ENCODE assay signal across 1 cellular context in genomic region chr11:9759519-9760179, GRCh38.
TF ChIP-seq lines count a peak whose summit lies in the region.

No MANE protein-coding gene starts in this region.

TF ChIP-seq in HEK293, 187 proteins besides CTCF, POLR2A, EP300 and RAD21 (continued from another document and continues in another):
- TF ChIP-seq ZNF280C (tag by site-specific recombination; IDR thresholded peaks at IDR 0.05) (no peak), EGR2 (tag by site-specific recombination; IDR thresholded peaks at IDR 0.05; ENCODE audit: low read depth) (peak; percentile 65; the same call in 1 of the 2 replicates), ZNF362 (tag by site-specific recombination; IDR thresholded peaks at IDR 0.05) (no peak; the same call in 1 of the 2 replicates), ZNF701 (tag by site-specific recombination; IDR thresholded peaks at IDR 0.05) (peak; percentile 3; the same call in 1 of the 2 replicates), ZBTB10 (tag by site-specific recombination; IDR thresholded peaks at IDR 0.05) (peak; percentile 92), ZNF214 (tag by site-specific recombination; IDR thresholded peaks at IDR 0.05; ENCODE audit: borderline replicate concordance) (no peak), ZSCAN4 (tag by site-specific recombination; IDR thresholded peaks at IDR 0.05) (peak; percentile 80), ZNF341 (tag by site-specific recombination; IDR thresholded peaks at IDR 0.05; ENCODE audit: low read depth) (no peak), ZNF169 (tag by site-specific recombination; IDR thresholded peaks at IDR 0.05) (no peak), ZNF416 (tag by site-specific recombination; IDR thresholded peaks at IDR 0.05) (no peak), ZNF704 (tag by site-specific recombination; IDR thresholded peaks at IDR 0.05) (no peak), ZNF223 (tag by site-specific recombination; IDR thresholded peaks at IDR 0.05) (no peak), ZNF626 (tag by site-specific recombination; IDR thresholded peaks at IDR 0.05) (no peak), KLF16 (tag by site-specific recombination; IDR thresholded peaks at IDR 0.05) (peak; percentile 36; the same call in 1 of the 2 replicates), ZNF518A (tag by site-specific recombination; conservative IDR thresholded peaks at IDR 0.05; ENCODE audit: low read depth) (no peak), ZNF488 (tag by site-specific recombination; IDR thresholded peaks at IDR 0.05) (0 out of 2 replicates have a peak, but pooled peaks have one; percentile 42), ZNF747 (tag by site-specific recombination; IDR thresholded peaks at IDR 0.05) (no peak), YY1 (tag by site-specific recombination; IDR thresholded peaks at IDR 0.05) (no peak), GLI2 (tag by site-specific recombination; IDR thresholded peaks at IDR 0.05; ENCODE audit: borderline replicate concordance, low read depth) (0 out of 2 replicates have a peak, but pooled peaks have one; percentile 67), ZSCAN5A (tag by site-specific recombination; IDR thresholded peaks at IDR 0.05) (no peak), BCL11A (tag by site-specific recombination; IDR thresholded peaks at IDR 0.05; ENCODE audit: low read depth) (peak; percentile 76), ZNF221 (tag by site-specific recombination; IDR thresholded peaks at IDR 0.05; ENCODE audit: borderline replicate concordance) (no peak), GLIS1 (tag by site-specific recombination; IDR thresholded peaks at IDR 0.05) (peak; percentile 100), ZNF513 (tag by site-specific recombination; IDR thresholded peaks at IDR 0.05) (no peak), ZNF473 (tag by site-specific recombination; IDR thresholded peaks at IDR 0.05) (no peak), ZFP69B (tag by site-specific recombination; IDR thresholded peaks at IDR 0.05) (no peak; the same call in 1 of the 2 replicates), ZNF112 (tag by site-specific recombination; IDR thresholded peaks at IDR 0.05) (no peak), OSR2 (tag by site-specific recombination; IDR thresholded peaks at IDR 0.05) (peak; percentile 92), ZNF132 (tag by site-specific recombination; IDR thresholded peaks at IDR 0.05; ENCODE audit: borderline replicate concordance) (no peak), ZNF311 (tag by site-specific recombination; IDR thresholded peaks at IDR 0.05; ENCODE audit: borderline replicate concordance) (no peak), ZNF707 (tag by site-specific recombination; IDR thresholded peaks at IDR 0.05) (no peak), ZNF248 (tag by site-specific recombination; IDR thresholded peaks at IDR 0.05) (no peak), ZBTB6 (tag by site-specific recombination; IDR thresholded peaks at IDR 0.05) (0 out of 2 replicates have a peak, but pooled peaks have one; percentile 27), ZNF354C (tag by site-specific recombination; IDR thresholded peaks at IDR 0.05; ENCODE audit: borderline replicate concordance, low read depth) (no peak), ZSCAN18 (tag by site-specific recombination; IDR thresholded peaks at IDR 0.05) (no peak), GFI1B (tag by site-specific recombination; IDR thresholded peaks at IDR 0.05) (no peak), ZNF596 (tag by site-specific recombination; IDR thresholded peaks at IDR 0.05) (no peak)
